Comparison of ENCODE assay signal across 19 cellular contexts in genomic region chr22:31260474-31260856, GRCh38. TPM values are rescaled to one million over a fixed set of nuclear protein-coding genes. Genes with fewer than 3 reads are reported as not detected.
DNase-seq lines count a peak whose midpoint lies in the region; ATAC-seq and TF ChIP-seq lines count a peak whose summit lies in the region.
"Had no signal": no experiment of that assay in that cellular context is flagged by ENCODE, and none has a peak within 500 bp of the region (broad histone marks: within the 10 kb centered on the region; RNA-seq: fewer than 3 reads in every experiment).

No MANE protein-coding gene starts in this region.

- H3K56ac ChIP-seq in H9 (ENCODE audit: insufficient read length, low read depth, low read length) = no peak overlapping the region

- H4K8ac ChIP-seq in H9 (replicated peaks; ENCODE audit: insufficient read length, low read depth, low read length) = no peak overlapping the region

- H3K27ac ChIP-seq in 22Rv1 (peak overlapping the region; percentile 61), C4-2B (peak overlapping the region; percentile 56; the same call in 1 of the 2 replicates), H9 (ENCODE audit: insufficient read length, low read depth, low read length) (no peak overlapping the region)
- H3K27ac ChIP-seq: BLaER1 treated with 17β-estradiol and CSF1 and Interleukin-3, amounts not matched to agents 10 nM and 100 nM had no signal

- DNase-seq in T-helper 17 cell (no peak), nephron progenitor cell (no peak), Caco-2 (no peak), H9 (no peak), foreskin fibroblast (no peak)
- DNase-seq: ACHN, DMS79, GOT3, IMR-90, Karpas-422, MG63, NCI-H1417, NCI-H1694 treated with DMSO at 0.1 percent for 48 hours, NCI-H446 treated with DMSO at 0.1 percent for 48 hours, NCI-H526 treated with DMSO at 0.1 percent for 48 hours, Right ventricle myocardium superior had no signal

- H3K79me2 ChIP-seq in H9 (ENCODE audit: insufficient read depth, low read length) = no peaks in the 10 kb centered on the region

- H2AK5ac ChIP-seq in H9 (ENCODE audit: insufficient read length, low read length) = no peak overlapping the region

- no peak overlapping the region for H3K9ac ChIP-seq in H9 (ENCODE audit: extremely low read depth, insufficient read length, low read length)
- H3K9ac ChIP-seq: BLaER1 treated with 17β-estradiol and CSF1 and Interleukin-3, amounts not matched to agents 10 nM and 100 nM had no signal

- no peaks in the 10 kb centered on the region for H3K9me3 ChIP-seq in T-helper 17 cell (ENCODE audit: control insufficient read depth, low read length, poor library complexity, severe bottlenecking)
- H3K9me3 ChIP-seq in Caco-2 = no peaks in the 10 kb centered on the region
- H3K9me3 ChIP-seq in H9 (ENCODE audit: control insufficient read depth, low read depth, low read length) = no peaks in the 10 kb centered on the region
- H3K9me3 ChIP-seq: BLaER1 treated with 17β-estradiol and CSF1 and Interleukin-3, amounts not matched to agents 10 nM and 100 nM; MG63 had no signal

- no peak overlapping the region for H3K4me2 ChIP-seq in H9 (ENCODE audit: insufficient read depth, insufficient read length, low read length)
- H3K4me2 ChIP-seq: BLaER1 treated with 17β-estradiol and CSF1 and Interleukin-3, amounts not matched to agents 10 nM and 100 nM had no signal

- H3K27me3 Mint-ChIP-seq in T-helper 17 cell (no peaks in the 10 kb centered on the region), nephron progenitor cell (ENCODE audit: low read depth, poor library complexity) (peaks cover 2% of the 10 kb centered on the region), Caco-2 (ENCODE audit: insufficient read depth, unreplicated experiment) (no peaks in the 10 kb centered on the region), H9 (ENCODE audit: low read depth) (no peaks in the 10 kb centered on the region)

- BruUV-seq in Caco-2 (replicated peaks; lab: Mats Ljungman, UMichigan) = no TSS peak

- H3K9me3 Mint-ChIP-seq in nephron progenitor cell (no peaks in the 10 kb centered on the region), Caco-2 (ENCODE audit: unreplicated experiment) (no peaks in the 10 kb centered on the region), H9 (no peaks in the 10 kb centered on the region)

- H3T11ph ChIP-seq in H9 (ENCODE audit: low read length) = no peak overlapping the region

- H2BK120ac ChIP-seq in H9 (ENCODE audit: low read depth, low read length, poor library complexity, severe bottlenecking) = no peak overlapping the region

- TF ChIP-seq CTCF in 22Rv1 (IDR thresholded peaks at IDR 0.05) (no peak), C4-2B (conservative IDR thresholded peaks at IDR 0.05) (no peak), nephron progenitor cell (IDR thresholded peaks at IDR 0.05) (no peak), Caco-2 (IDR thresholded peaks at IDR 0.05; ENCODE audit: insufficient read depth in 1 of 2, low read depth in 1 of 2, low read length in 1 of 2, severe bottlenecking in 1 of 2, unreplicated experiment in 1 of 2) (no peak), H9 (conservative IDR thresholded peaks at IDR 0.05) (no peak), foreskin fibroblast (IDR thresholded peaks at IDR 0.05; ENCODE audit: low read depth, low read length) (no peak)

- H2BK15ac ChIP-seq in H9 (ENCODE audit: low read depth, low read length) = no peak overlapping the region

- no peaks in the 10 kb centered on the region for H3K4me1 ChIP-seq in Caco-2
- H3K4me1 ChIP-seq in H9 (ENCODE audit: insufficient read depth, low read length) = no peaks in the 10 kb centered on the region

- H3K36me3 ChIP-seq in Caco-2 (ENCODE audit: control insufficient read depth, insufficient read depth, low read length) = no peaks in the 10 kb centered on the region
- H3K36me3 ChIP-seq: MG63 had no signal

- H4K5ac ChIP-seq in H9 (ENCODE audit: insufficient read length, low read depth, low read length) = no peak overlapping the region

- H3K4me3 ChIP-seq in Caco-2 (ENCODE audit: low read depth, low read length) (no peak overlapping the region), foreskin fibroblast (ENCODE audit: low read depth in 1 of 2, low read length in 2 of 2) (no peak overlapping the region)
- H3K4me3 ChIP-seq: BLaER1 treated with 17β-estradiol and CSF1 and Interleukin-3, amounts not matched to agents 10 nM and 100 nM; MG63 had no signal

- H2BK12ac ChIP-seq in H9 (ENCODE audit: insufficient read length, low read depth, low read length) = no peak overlapping the region

- no peak overlapping the region for H3K14ac ChIP-seq in H9 (ENCODE audit: insufficient read depth, low read length)

- no peak overlapping the region for H3K18ac ChIP-seq in H9 (ENCODE audit: insufficient read length, low read depth, low read length)

- no peak overlapping the region for H2AFZ ChIP-seq in H9 (ENCODE audit: low read length)

- H3K4me1 Mint-ChIP-seq in T-helper 17 cell (peaks cover 18% of the 10 kb centered on the region), nephron progenitor cell (no peaks in the 10 kb centered on the region), Caco-2 (ENCODE audit: low read depth, unreplicated experiment) (no peaks in the 10 kb centered on the region), H9 (peaks cover 0 to 8% of the 10 kb centered on the region in 2 experiments; a peak in 2 of 4 replicates)

- H3K27me3 ChIP-seq in Caco-2 (replicated peaks; ENCODE audit: control insufficient read depth, insufficient read depth, low read length) = no peaks in the 10 kb centered on the region
- no peaks in the 10 kb centered on the region for H3K27me3 ChIP-seq in H9 (ENCODE audit: insufficient read depth, low read length)
- H3K27me3 ChIP-seq: BLaER1 treated with 17β-estradiol and CSF1 and Interleukin-3, amounts not matched to agents 10 nM and 100 nM; MG63 had no signal

- CTCF ChIA-PET in Caco-2 (lab: Charles Lee) = no interaction called here

- H3K4ac ChIP-seq in H9 (ENCODE audit: low read depth, low read length) = no peak overlapping the region

- ATAC-seq in T-helper 17 cell = no peak

- H2BK5ac ChIP-seq in H9 (ENCODE audit: insufficient read length, low read length) = no peak overlapping the region

- intact Hi-C loops in Caco-2 (cut with micrococcal nuclease; ENCODE audit: unreplicated experiment) = no loop called here

- WGBS in H9 (ENCODE audit: extremely low coverage, insufficient read length, low lambda C conversion rate) = no CpG with 5 or more reads among the region's 3 CpGs

- H3K36me3 Mint-ChIP-seq in T-helper 17 cell (ENCODE audit: low read depth) = peaks cover 13% of the 10 kb centered on the region
- peaks cover 47% of the 10 kb centered on the region for H3K36me3 Mint-ChIP-seq in nephron progenitor cell (ENCODE audit: low read depth)
- H3K36me3 Mint-ChIP-seq in Caco-2 (ENCODE audit: insufficient read depth, unreplicated experiment) = peaks cover 40% of the 10 kb centered on the region
- H3K36me3 Mint-ChIP-seq in H9 (ENCODE audit: insufficient read depth in 1 of 3, low read depth in 3 of 3) = peaks cover 16 to 56% (median 47%) of the 10 kb centered on the region in 3 experiments; a peak in 6 of 7 replicates

- H3K23ac ChIP-seq in H9 (ENCODE audit: insufficient read length, low read depth, low read length) = no peak overlapping the region

- H3K27ac Mint-ChIP-seq in T-helper 17 cell = peak overlapping the region; percentile 84
- H3K27ac Mint-ChIP-seq in nephron progenitor cell = peak overlapping the region; percentile 15
- H3K27ac Mint-ChIP-seq in Caco-2 (ENCODE audit: unreplicated experiment) = no peak overlapping the region
- no peak overlapping the region for H3K27ac Mint-ChIP-seq in H9

- no peaks in the 10 kb centered on the region for H3K23me2 ChIP-seq in H9 (ENCODE audit: insufficient read length, low read depth, low read length, poor library complexity, severe bottlenecking)

- POLR2A ChIA-PET in Caco-2 (lab: Charles Lee) = no interaction called here

- no peaks in the 10 kb centered on the region for H4K20me1 ChIP-seq in H9 (ENCODE audit: control insufficient read depth, insufficient read depth, insufficient read length)

- H3K4me3 Mint-ChIP-seq in T-helper 17 cell (no peak overlapping the region), nephron progenitor cell (no peak overlapping the region), Caco-2 (ENCODE audit: unreplicated experiment) (no peak overlapping the region), H9 (no peak overlapping the region)

- no peak overlapping the region for H4K91ac ChIP-seq in H9 (ENCODE audit: insufficient read length, low read depth, low read length)

- no peaks in the 10 kb centered on the region for H3K79me1 ChIP-seq in H9 (ENCODE audit: insufficient read depth, low read depth, low read length, poor library complexity, severe bottlenecking)

- H2BK20ac ChIP-seq in H9 (ENCODE audit: low read depth, low read length, poor library complexity, severe bottlenecking) = no peak overlapping the region

RNA-seq across cellular contexts. Expression of gene PIK3IP1, which starts 31.8 kb away (rescaled TPM):
- total RNA-seq in T-helper 17 cell = 100 to 1,000 TPM; 388 to 426 TPM
- total RNA-seq in Caco-2 (2022) = 0.68 and 0.72 TPM in 2 replicates
- total RNA-seq in H9 (2021) = 0.87 and 0.92 TPM in 2 replicates

RNA-seq across cellular contexts. Expression of gene LIMK2, which starts 48.4 kb away (rescaled TPM):
- total RNA-seq in T-helper 17 cell (10 to 100 TPM; 20.7 to 25.3 TPM), Caco-2 (2022) (34.8 and 36.3 TPM in 2 replicates), H9 (2021) (50.5 and 51.3 TPM in 2 replicates)

Comparison
In these comparisons a context has a peak if more than half of its experiments do, and no peak if none do; other contexts are left out.
1. H3K27ac Mint-ChIP-seq: peak in T-helper 17 cell (single experiment) and nephron progenitor cell (single experiment); none in Caco-2 (single experiment) and H9 (0 of 3).
2. RNA of gene PIK3IP1, which starts 31.8 kb away (total RNA-seq): 388 to 426 TPM in T-helper 17 cell; 0.87 to 0.92 TPM in H9 and 0.68 to 0.72 TPM in Caco-2; every median in the first group is over 100 times any median in the second.